1 cellular context compared by ENCODE assay signal in genomic region chr10:95837783-95838182, GRCh38.
TF ChIP-seq lines count a peak whose summit lies in the region.

No MANE protein-coding gene starts in this region.

TF ChIP-seq in GM12878, 131 proteins besides CTCF, POLR2A, EP300 and RAD21 (continued from another document and continues in another):
- peak; percentile 99 for TF ChIP-seq MLLT1 (IDR thresholded peaks at IDR 0.05)
- TF ChIP-seq SIX5 (IDR thresholded peaks at IDR 0.05; ENCODE audit: low read depth, low read length, severe bottlenecking): no peak
- TF ChIP-seq ELK1 (IDR thresholded peaks at IDR 0.05; ENCODE audit: low read depth, low read length): no peak
- peak; percentile 99 for TF ChIP-seq MEF2B (IDR thresholded peaks at IDR 0.05; ENCODE audit: partially characterized antibody, poor library complexity, severe bottlenecking)
- peak; percentile 97 for TF ChIP-seq BCL11A (IDR thresholded peaks at IDR 0.05; ENCODE audit: low read depth, low read length)
- TF ChIP-seq TBL1XR1 (IDR thresholded peaks at IDR 0.05; ENCODE audit: low read depth, low read length): peak; percentile 98
- TF ChIP-seq PAX5 (IDR thresholded peaks at IDR 0.05; ENCODE audit: borderline replicate concordance, low read depth, low read length): peak; percentile 96
- TF ChIP-seq TCF12 (IDR thresholded peaks at IDR 0.05; ENCODE audit: low read depth, low read length): peak; percentile 62; the same call in 1 of the 2 replicates
- no peak for TF ChIP-seq E2F8 (IDR thresholded peaks at IDR 0.05; ENCODE audit: low read depth, partially characterized antibody)
- TF ChIP-seq GABPA (IDR thresholded peaks at IDR 0.05; ENCODE audit: low read depth): peak; percentile 56; the same call in 1 of the 2 replicates
- peak; percentile 17; the same call in 1 of the 2 replicates for TF ChIP-seq ZBTB33 (IDR thresholded peaks at IDR 0.05)
- no peak for TF ChIP-seq HCFC1 (IDR thresholded peaks at IDR 0.05; ENCODE audit: low read length)
- TF ChIP-seq HDAC6 (IDR thresholded peaks at IDR 0.05; ENCODE audit: unreplicated experiment): peak; percentile 6
- no peak for TF ChIP-seq SMARCA5 (IDR thresholded peaks at IDR 0.05)
- peak; percentile 73; the same call in 1 of the 2 replicates for TF ChIP-seq MYB (IDR thresholded peaks at IDR 0.05; ENCODE audit: borderline replicate concordance, low read depth, low read length)
- no peak for TF ChIP-seq SUPT20H (IDR thresholded peaks at IDR 0.05; ENCODE audit: borderline replicate concordance, control insufficient read depth, low read depth, low read length)
- peak; percentile 99 for TF ChIP-seq NBN (IDR thresholded peaks at IDR 0.05)
- peak; percentile 77 for TF ChIP-seq RELA (IDR thresholded peaks at IDR 0.05; ENCODE audit: borderline replicate concordance, partially characterized antibody)
- peak; percentile 51 for TF ChIP-seq MAX (IDR thresholded peaks at IDR 0.05; ENCODE audit: low read depth, low read length)
- no peak for TF ChIP-seq IRF3 (IDR thresholded peaks at IDR 0.05)
- peak; percentile 87; the same call in 1 of the 2 replicates for TF ChIP-seq GATAD2B (conservative IDR thresholded peaks at IDR 0.05; ENCODE audit: low read depth)
- peak; percentile 78 for TF ChIP-seq ESRRA (IDR thresholded peaks at IDR 0.05; ENCODE audit: low read length)
- TF ChIP-seq NRF1 (conservative IDR thresholded peaks at IDR 0.05; ENCODE audit: low read depth, low read length): no peak
- TF ChIP-seq RUNX3 (IDR thresholded peaks at IDR 0.05; ENCODE audit: low read length): peak; percentile 99
- no peak; the same call in 1 of the 2 replicates for TF ChIP-seq ZNF24 (IDR thresholded peaks at IDR 0.05)
- TF ChIP-seq HDAC2 (IDR thresholded peaks at IDR 0.05): no peak
- TF ChIP-seq USF2 (IDR thresholded peaks at IDR 0.05; ENCODE audit: borderline replicate concordance, low read depth, low read length): peak; percentile 74
- peak; percentile 99 for TF ChIP-seq IKZF2 (IDR thresholded peaks at IDR 0.05)
- TF ChIP-seq ATF3 (IDR thresholded peaks at IDR 0.05; ENCODE audit: borderline replicate concordance, extremely low read depth, low read depth, low read length): no peak
- TF ChIP-seq ZNF274 (IDR thresholded peaks at IDR 0.05; ENCODE audit: insufficient read depth, insufficient read length): no peak
- TF ChIP-seq ZNF384 (IDR thresholded peaks at IDR 0.05; ENCODE audit: borderline replicate concordance, low read depth, low read length): peak; percentile 25; the same call in 1 of the 2 replicates
- 0 out of 2 replicates have a peak, but pooled peaks have one; percentile 12 for TF ChIP-seq NR2C1 (IDR thresholded peaks at IDR 0.05)
- TF ChIP-seq RCOR1 (conservative IDR thresholded peaks at IDR 0.05; ENCODE audit: low read depth, low read length): no peak
- TF ChIP-seq SREBF2 (IDR thresholded peaks at IDR 0.05; ENCODE audit: low read length): no peak
- TF ChIP-seq TCF7 (IDR thresholded peaks at IDR 0.05; ENCODE audit: borderline replicate concordance): peak; percentile 64
- no peak; the same call in 1 of the 2 replicates for TF ChIP-seq PKNOX1 (IDR thresholded peaks at IDR 0.05)
- peak; percentile 97 for TF ChIP-seq RELB (IDR thresholded peaks at IDR 0.05; ENCODE audit: low read depth)
- TF ChIP-seq RBBP5 (conservative IDR thresholded peaks at IDR 0.05): no peak
- TF ChIP-seq ZZZ3 (IDR thresholded peaks at IDR 0.05; ENCODE audit: control insufficient read depth, insufficient read length, low read depth): no peak
- TF ChIP-seq USF1 (IDR thresholded peaks at IDR 0.05; ENCODE audit: borderline replicate concordance, extremely low read length, insufficient read depth, low read depth, low read length): peak; percentile 49
- no peak for TF ChIP-seq SMAD5 (IDR thresholded peaks at IDR 0.05; ENCODE audit: low read depth)
- no peak for TF ChIP-seq PAX8 (IDR thresholded peaks at IDR 0.05)
- peak; percentile 92 for TF ChIP-seq SP1 (IDR thresholded peaks at IDR 0.05; ENCODE audit: low read depth, low read length)
- peak in 1 of 2 experiments; percentile 98; a peak in 2 of 4 replicates for TF ChIP-seq ETV6 (conservative IDR thresholded peaks at IDR 0.05 in 1 of 2, IDR thresholded peaks at IDR 0.05 in 1 of 2; ENCODE audit: borderline replicate concordance in 1 of 2, low read depth in 1 of 2)
- TF ChIP-seq BCL3 (IDR thresholded peaks at IDR 0.05; ENCODE audit: borderline replicate concordance, insufficient read depth, low read depth, low read length, poor library complexity, severe bottlenecking): peak; percentile 97
- peak; percentile 73; the same call in 1 of the 2 replicates for TF ChIP-seq HDGF (IDR thresholded peaks at IDR 0.05)
